8 cellular contexts compared by ENCODE assay signal in genomic region chr4:151407466-151408379, GRCh38. TPM values are rescaled to one million over a fixed set of nuclear protein-coding genes. Genes with fewer than 3 reads are reported as not detected.
DNase-seq lines count a peak whose midpoint lies in the region; ATAC-seq and TF ChIP-seq lines count a peak whose summit lies in the region.

No MANE protein-coding gene starts in this region.

- H3K27ac Mint-ChIP-seq in progenitor cell of endocrine pancreas: peak overlapping the region; percentile 98

- peak overlapping the region; percentile 89 for H3K4me3 Mint-ChIP-seq in progenitor cell of endocrine pancreas (ENCODE audit: low read depth)

- TF ChIP-seq CTCF in GM10248 (IDR thresholded peaks at IDR 0.05; ENCODE audit: control extremely low read depth, extremely low read depth, low read depth, missing control alignments): no peak
- TF ChIP-seq CTCF in progenitor cell of endocrine pancreas (IDR thresholded peaks at IDR 0.05; ENCODE audit: unreplicated experiment): no peak

- DNase-seq in GM10248 (ENCODE audit: extremely low spot score) (peak; percentile 70), Right ventricle myocardium inferior (ENCODE audit: missing footprints) (peak; percentile 72), progenitor cell of endocrine pancreas (ENCODE audit: low spot score, unreplicated experiment) (peak; percentile 9), HCEC 1CT (no peak), putamen (ENCODE audit: low spot score) (no peak)
- peak; percentile 73 for DNase-seq in Jurkat, Clone E6-1 (ENCODE audit: low read depth, low spot score)
- peak; percentile 63 for DNase-seq in activated CD8-positive, alpha-beta memory T cell treated with anti-CD3 and anti-CD28 coated beads, Interleukin-2, amount 50 U/mL, for 48 hours

- peaks cover 20% of the 10 kb centered on the region for H3K4me1 Mint-ChIP-seq in progenitor cell of endocrine pancreas (ENCODE audit: low read depth)

- ATAC-seq in GM21619 (IDR thresholded peaks at IDR 0.05; ENCODE audit: unreplicated experiment) (peak; percentile 85), Right ventricle myocardium inferior (no peak)

- H3K27me3 Mint-ChIP-seq in progenitor cell of endocrine pancreas: peaks cover 10% of the 10 kb centered on the region

- intact Hi-C loops in Right ventricle myocardium inferior (cut with DNase I): loop anchor here (5.0 kb wide), 1 partner anchor 125 kb away; no protein-coding TSS in a partner anchor

- POLR2A ChIA-PET in GM10248 (lab: Yijun Ruan, JAX): no interaction called here

- H3K36me3 Mint-ChIP-seq in progenitor cell of endocrine pancreas (ENCODE audit: insufficient read depth): no peaks in the 10 kb centered on the region

- CTCF ChIA-PET in GM10248 (lab: Yijun Ruan, JAX): interaction anchor here (1.0 kb wide), 1 partner anchor 13 kb away, joined by 3 read pairs; no protein-coding TSS in a partner anchor

- peak overlapping the region; percentile 73 for H3K4me3 ChIP-seq in Jurkat, Clone E6-1 (ENCODE audit: low read length)

- H3K9me3 Mint-ChIP-seq in progenitor cell of endocrine pancreas (ENCODE audit: low read depth): no peaks in the 10 kb centered on the region

RNA-seq across cellular contexts. Expression of gene FHIP1A, which starts 1.3 kb away (rescaled TPM):
- not detected for polyA plus RNA-seq in Jurkat, Clone E6-1 (2012; ENCODE audit: insufficient read depth, insufficient read length)
- 18.5 TPM for total RNA-seq in Right ventricle myocardium inferior
- total RNA-seq in progenitor cell of endocrine pancreas: 26.2 and 26.9 TPM in 2 replicates

Comparison
In these comparisons a context has a peak if more than half of its experiments do, and no peak if none do; other contexts are left out.
1. DNase-seq: peak in GM10248 (single experiment), Jurkat, Clone E6-1 (single experiment), activated CD8-positive, alpha-beta memory T cell treated with anti-CD3 and anti-CD28 coated beads, Interleukin-2, amount 50 U/mL, for 48 hours (single experiment), Right ventricle myocardium inferior (single experiment) and progenitor cell of endocrine pancreas (single experiment); none in HCEC 1CT (single experiment) and putamen (single experiment).